23 cellular contexts compared by ENCODE assay signal in the genomic region with DNA sequence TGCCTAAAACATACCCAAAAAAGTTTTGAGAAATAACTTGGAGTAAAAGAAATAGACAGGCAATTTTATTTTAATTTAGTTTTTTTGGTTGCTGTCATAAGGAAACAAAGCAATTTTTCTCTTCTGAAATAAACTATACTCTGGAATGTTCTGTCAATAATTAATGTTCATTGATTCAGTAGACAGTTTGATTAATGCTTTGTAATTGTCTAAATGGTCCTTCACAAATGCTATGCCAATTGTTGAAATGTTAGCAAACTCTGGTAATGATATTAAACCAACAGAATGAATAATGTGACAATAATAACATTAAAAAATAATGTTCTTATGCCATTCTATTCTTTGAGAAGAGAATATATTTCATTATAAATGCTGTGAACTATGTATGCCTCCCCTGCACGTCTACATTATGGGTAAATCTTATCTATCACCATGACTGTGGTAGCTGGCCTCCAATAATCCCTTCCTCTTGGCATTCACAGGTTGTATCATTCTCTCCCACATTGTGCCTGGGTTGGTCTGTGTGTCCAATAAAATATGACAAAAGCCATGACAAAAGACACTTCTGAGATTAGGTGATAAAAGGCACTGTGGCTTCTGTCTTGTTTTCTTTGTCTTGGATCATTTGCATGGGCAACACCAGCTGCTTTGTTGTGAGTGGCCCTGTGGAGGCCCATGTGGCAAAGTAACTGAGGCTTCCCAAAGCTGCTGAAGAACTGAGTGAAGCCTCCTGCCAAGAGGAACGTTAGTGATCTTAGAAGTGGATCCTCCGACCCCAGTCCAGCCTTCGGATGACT. TPM values are rescaled to one million over a fixed set of nuclear protein-coding genes. Genes with fewer than 3 reads are reported as not detected.
DNase-seq lines count a peak whose midpoint lies in the region; ATAC-seq and TF ChIP-seq lines count a peak whose summit lies in the region.
"Had no signal": no experiment of that assay in that cellular context is flagged by ENCODE, and none has a peak within 500 bp of the region (broad histone marks: within the 10 kb centered on the region; RNA-seq: fewer than 3 reads in every experiment).

No MANE protein-coding gene starts in this region.

- H3K4me3 Mint-ChIP-seq in progenitor cell of endocrine pancreas (ENCODE audit: low read depth) = no peak overlapping the region
- H3K4me3 Mint-ChIP-seq: CD4-positive, alpha-beta memory T cell had no signal

- H3K27ac Mint-ChIP-seq in progenitor cell of endocrine pancreas = peak overlapping the region; percentile 8
- H3K27ac Mint-ChIP-seq: CD14-positive monocyte; CD4-positive, alpha-beta memory T cell had no signal

- H3K27me3 ChIP-seq in body of pancreas (peaks cover 0 to 4% of the 10 kb centered on the region in 2 donors), lower lobe of right lung (ENCODE audit: low read depth) (no peaks in the 10 kb centered on the region)
- H3K27me3 ChIP-seq: BLaER1 had no signal

- TF ChIP-seq CTCF in body of pancreas (IDR thresholded peaks at IDR 0.05) = no peak
- no peak for TF ChIP-seq CTCF in progenitor cell of endocrine pancreas (IDR thresholded peaks at IDR 0.05; ENCODE audit: unreplicated experiment)
- TF ChIP-seq CTCF in lower lobe of right lung (IDR thresholded peaks at IDR 0.05) = no peak

- H3K36me3 ChIP-seq in body of pancreas (replicated peaks in 1 of 2; ENCODE audit: insufficient read depth in 1 of 2, low read depth in 2 of 2) = no peaks in the 10 kb centered on the region
- H3K36me3 ChIP-seq in lower lobe of right lung = no peaks in the 10 kb centered on the region
- H3K36me3 ChIP-seq: BLaER1, HAP-1 had no signal

- ATAC-seq in body of pancreas (peak; percentile 65), lower lobe of right lung (no peak), HG02678 (IDR thresholded peaks at IDR 0.05; ENCODE audit: unreplicated experiment) (no peak)
- ATAC-seq: A549, GM12878 had no signal

- H3K9me3 ChIP-seq in body of pancreas (no peaks in the 10 kb centered on the region), lower lobe of right lung (no peaks in the 10 kb centered on the region)
- H3K9me3 ChIP-seq: A549, HAP-1 had no signal

- H3K4me3 ChIP-seq in body of pancreas (no peak overlapping the region), lower lobe of right lung (no peak overlapping the region)
- H3K4me3 ChIP-seq: A549, BLaER1, GM12878, GM23248, HAP-1 had no signal

- peaks cover 6% of the 10 kb centered on the region for H3K9me3 Mint-ChIP-seq in progenitor cell of endocrine pancreas (ENCODE audit: low read depth)

- H3K27ac ChIP-seq in body of pancreas (peak overlapping the region in 3 of 4 donors; percentile 5 to 63 (median 56)), lower lobe of right lung (no peak overlapping the region)
- H3K27ac ChIP-seq: 22Rv1, A549, BLaER1, GM23248, HL-60 had no signal

- H3K36me3 Mint-ChIP-seq in progenitor cell of endocrine pancreas (ENCODE audit: insufficient read depth) = peaks cover 5% of the 10 kb centered on the region
- H3K36me3 Mint-ChIP-seq: CD14-positive monocyte had no signal

- intact Hi-C loops in body of pancreas (cut with DNase I) (no loop called here), lower lobe of right lung (cut with DNase I) (no loop called here)

- no peak for TF ChIP-seq POLR2A in body of pancreas (IDR thresholded peaks at IDR 0.05)

- WGBS in body of pancreas, 2 donors = 35 to 51% methylated on average over 4 of the region's 4 CpGs

- H3K4me1 Mint-ChIP-seq in progenitor cell of endocrine pancreas (ENCODE audit: low read depth) = peaks cover 29% of the 10 kb centered on the region
- H3K4me1 Mint-ChIP-seq: CD14-positive monocyte had no signal

- DNase-seq in DMS53 (lab: John Stamatoyannopoulos, UW) (peak; percentile 21), DMS53 treated with DMSO at 0.1 percent for 48 hours (lab: John Stamatoyannopoulos, UW; ENCODE audit: unreplicated experiment) (no peak), NCI-H69 (lab: John Stamatoyannopoulos, UW) (peak; percentile 44), body of pancreas (no peak), progenitor cell of endocrine pancreas (ENCODE audit: low spot score, unreplicated experiment) (no peak), lower lobe of right lung (no peak), NCI-H345 treated with DMSO at 0.1 percent for 48 hours (lab: John Stamatoyannopoulos, UW; ENCODE audit: unreplicated experiment) (no peak)
- DNase-seq: AML-193; CD4-positive, alpha-beta memory T cell; DMS153; DND-41; EL; GM23248 had no signal

- H3K4me1 ChIP-seq in body of pancreas (peaks cover 25% of the 10 kb centered on the region), lower lobe of right lung (no peaks in the 10 kb centered on the region)
- H3K4me1 ChIP-seq: A549, BLaER1 had no signal

- H3K27me3 Mint-ChIP-seq in progenitor cell of endocrine pancreas = no peaks in the 10 kb centered on the region

RNA-seq across cellular contexts. Expression of gene IL20RA, which starts 25.1 kb away (rescaled TPM):
- total RNA-seq in body of pancreas (10 to 100 TPM; 12.7 to 23.7 TPM), progenitor cell of endocrine pancreas (0.84 and 0.93 TPM in 2 replicates), lower lobe of right lung (10.9 TPM)
- total RNA-seq: CD4-positive, alpha-beta memory T cell; G401; GM23248; HT1080 had no signal

Comparison
In these comparisons a context has a peak if more than half of its experiments do, and no peak if none do; other contexts are left out.
1. DNase-seq: peak in DMS53 (single experiment) and NCI-H69 (single experiment); none in DMS53 treated with DMSO at 0.1 percent for 48 hours (single experiment), body of pancreas (0 of 4), progenitor cell of endocrine pancreas (single experiment), lower lobe of right lung (single experiment) and NCI-H345 treated with DMSO at 0.1 percent for 48 hours (single experiment).